Comparison of ENCODE assay signal across 8 cellular contexts in the genomic region with DNA sequence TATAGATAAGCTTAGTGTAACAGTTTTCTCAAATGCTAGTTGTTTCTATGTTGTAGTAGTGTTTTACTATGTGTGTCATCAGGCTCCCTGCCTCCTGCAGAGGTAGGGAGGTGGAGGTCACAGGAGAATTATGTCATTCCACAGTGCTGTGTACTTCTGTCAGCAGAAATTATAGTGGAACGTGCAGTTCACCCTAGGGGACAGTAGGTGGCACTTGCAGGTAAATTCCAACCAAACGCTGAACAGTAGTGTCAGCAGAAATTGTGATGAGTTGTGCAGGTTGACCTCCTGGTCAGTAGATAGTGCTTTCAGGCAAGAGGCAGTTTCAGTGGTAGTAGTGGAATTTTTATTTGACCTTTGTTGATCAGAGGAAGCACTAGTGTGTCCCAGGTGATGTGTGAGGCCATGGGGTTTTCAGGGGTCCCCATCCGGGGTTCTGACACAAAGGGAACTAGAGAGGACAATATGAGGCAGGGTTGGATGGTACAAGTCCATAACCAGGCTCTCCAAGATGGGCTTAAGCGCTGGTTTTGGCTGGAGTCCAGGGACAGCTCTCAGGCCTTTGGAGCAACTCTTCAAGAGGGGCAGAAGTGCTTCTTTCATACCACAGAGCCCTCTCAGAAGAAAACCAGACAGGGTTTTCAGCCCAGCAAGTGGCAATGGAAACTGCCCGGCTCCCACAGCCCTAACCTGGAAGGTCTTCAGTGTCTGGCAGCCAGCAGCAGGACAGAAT.
DNase-seq lines count a peak whose midpoint lies in the region; ATAC-seq and TF ChIP-seq lines count a peak whose summit lies in the region.

No MANE protein-coding gene starts in this region.

- H3K36me3 Mint-ChIP-seq in CD4-positive, alpha-beta memory T cell = no peaks in the 10 kb centered on the region

- no peaks in the 10 kb centered on the region for H3K9me3 ChIP-seq in CD4-positive, alpha-beta memory T cell (ENCODE audit: control insufficient read depth in 1 of 2, low read length in 2 of 2)
- no peaks in the 10 kb centered on the region for H3K9me3 ChIP-seq in prostate gland

- H3K27me3 Mint-ChIP-seq in CD4-positive, alpha-beta memory T cell = no peaks in the 10 kb centered on the region

- TF ChIP-seq CTCF in prostate gland (IDR thresholded peaks at IDR 0.05) = peak in 3 of 4 experiments; percentile 23 to 46 (median 25)

- intact Hi-C loops in CD4-positive, alpha-beta memory T cell (cut with micrococcal nuclease) = loop anchor here (5.0 kb wide), 1 partner anchor 989 kb away; no protein-coding TSS in a partner anchor
- intact Hi-C loops in prostate gland (cut with DNase I) = no loop called here

- ATAC-seq in GM18867 (IDR thresholded peaks at IDR 0.05; ENCODE audit: unreplicated experiment) (peak; percentile 99), HG02943 (IDR thresholded peaks at IDR 0.05; ENCODE audit: low read depth, unreplicated experiment) (peak; percentile 86)

- no peak overlapping the region for H3K4me3 ChIP-seq in CD4-positive, alpha-beta memory T cell (ENCODE audit: low read length in 2 of 2)
- no peak overlapping the region for H3K4me3 ChIP-seq in prostate gland

- CTCF ChIA-PET in CD4-positive, alpha-beta memory T cell (lab: Charles Lee; ENCODE audit: partially characterized antibody) = no interaction called here

- no peak overlapping the region for H3K27ac Mint-ChIP-seq in CD4-positive, alpha-beta memory T cell

- DNase-seq in CD4-positive, alpha-beta memory T cell = peak in 3 of 5 donors; percentile 9 to 13 (median 12)
- DNase-seq in NCI-H1417 treated with DMSO at 0.1 percent for 48 hours (lab: John Stamatoyannopoulos, UW) = peak; percentile 40
- peak; percentile 7 for DNase-seq in UCSD-AML1 (lab: John Stamatoyannopoulos, UW; ENCODE audit: unreplicated experiment)
- DNase-seq in foreskin melanocyte = peak; percentile 10
- DNase-seq in prostate gland (ENCODE audit: low spot score) = peak; percentile 12
- DNase-seq in ureter (ENCODE audit: low spot score) = no peak

- no peaks in the 10 kb centered on the region for H3K4me1 ChIP-seq in CD4-positive, alpha-beta memory T cell (ENCODE audit: insufficient read depth, low read length)
- H3K4me1 ChIP-seq in prostate gland (replicated peaks) = no peaks in the 10 kb centered on the region

- H3K4me3 Mint-ChIP-seq in CD4-positive, alpha-beta memory T cell = no peak overlapping the region

- no peaks in the 10 kb centered on the region for H3K36me3 ChIP-seq in CD4-positive, alpha-beta memory T cell (ENCODE audit: insufficient read depth, low read length)
- H3K36me3 ChIP-seq in prostate gland = no peaks in the 10 kb centered on the region

- no peak overlapping the region for H3K27ac ChIP-seq in CD4-positive, alpha-beta memory T cell (ENCODE audit: low read depth, low read length)
- H3K27ac ChIP-seq in prostate gland = no peak overlapping the region

- 48% methylated on average over 5 of the region's 5 CpGs for WGBS in prostate gland

- POLR2A ChIA-PET in CD4-positive, alpha-beta memory T cell (lab: Charles Lee; ENCODE audit: partially characterized antibody) = interaction anchor here (0.7 kb wide), 1 partner anchor 70 kb away, joined by 3 read pairs; no protein-coding TSS in a partner anchor

- no peaks in the 10 kb centered on the region for H3K4me1 Mint-ChIP-seq in CD4-positive, alpha-beta memory T cell

- TF ChIP-seq POLR2A in prostate gland (IDR thresholded peaks at IDR 0.05) = no peak

- H3K27me3 ChIP-seq in CD4-positive, alpha-beta memory T cell (ENCODE audit: insufficient read depth, low read length) = no peaks in the 10 kb centered on the region
- no peaks in the 10 kb centered on the region for H3K27me3 ChIP-seq in prostate gland (replicated peaks; ENCODE audit: insufficient read depth)

- peaks cover 0 to 4% (median 0%) of the 10 kb centered on the region in 8 donors for H3K9me3 Mint-ChIP-seq in CD4-positive, alpha-beta memory T cell
